Comparison of ENCODE assay signal across 23 cellular contexts in genomic region chr15:84889991-84890669, GRCh38. TPM values are rescaled to one million over a fixed set of nuclear protein-coding genes. Genes with fewer than 3 reads are reported as not detected.
DNase-seq lines count a peak whose midpoint lies in the region; ATAC-seq, FAIRE-seq and TF ChIP-seq lines count a peak whose summit lies in the region.
"Had no signal": no experiment of that assay in that cellular context is flagged by ENCODE, and none has a peak within 500 bp of the region (broad histone marks: within the 10 kb centered on the region; RNA-seq: fewer than 3 reads in every experiment).

No MANE protein-coding gene starts in this region.

- peaks cover 32% of the 10 kb centered on the region; the same call in 1 of the 2 replicates for H3K27me3 ChIP-seq in IMR-90 (ENCODE audit: control insufficient read depth, insufficient read depth, low read length)
- H3K27me3 ChIP-seq in H1 (replicated peaks in 1 of 4; ENCODE audit: control insufficient read depth in 3 of 4, extremely low read depth in 1 of 4, insufficient read depth in 3 of 4, low read length in 3 of 4), result 0 out of 7 replicates have a peak, but pooled peaks cover 0 to 3% (median 0%) of the 10 kb centered on the region in 4 experiments
- no peaks in the 10 kb centered on the region for H3K27me3 ChIP-seq in psoas muscle (ENCODE audit: insufficient read depth in 3 of 3, low read length in 2 of 3)
- H3K27me3 ChIP-seq: BLaER1 had no signal

- H3K4me1 ChIP-seq in IMR-90 (ENCODE audit: control insufficient read depth, insufficient read depth, low read length) (no peaks in the 10 kb centered on the region), H1 (replicated peaks in 1 of 4; ENCODE audit: control insufficient read depth in 3 of 4, insufficient read depth in 4 of 4, low read length in 3 of 4) (peaks cover 0 to 8% (median 1%) of the 10 kb centered on the region in 4 experiments; a peak in 4 of 7 replicates), psoas muscle (no peaks in the 10 kb centered on the region)

- POLR2A ChIA-PET in IMR-90 (lab: Charles Lee; ENCODE audit: unreplicated experiment), result no interaction called here
- POLR2A ChIA-PET in H1 (lab: Charles Lee; ENCODE audit: partially characterized antibody), result no interaction called here

- no peak overlapping the region for H2AFZ ChIP-seq in IMR-90 (replicated peaks; ENCODE audit: low read length, poor library complexity)
- no peak overlapping the region for H2AFZ ChIP-seq in H1 (ENCODE audit: low read length)
- H2AFZ ChIP-seq: PC-9 had no signal

- TF ChIP-seq RAD21 in IMR-90 (IDR thresholded peaks at IDR 0.05; ENCODE audit: low read length), result no peak
- no peak for TF ChIP-seq RAD21 in H1 (IDR thresholded peaks at IDR 0.05 in 1 of 2, conservative IDR thresholded peaks at IDR 0.05 in 1 of 2; ENCODE audit: low read depth in 2 of 2, low read length in 2 of 2)

- TF ChIP-seq CTCF in IMR-90 (conservative IDR thresholded peaks at IDR 0.05; ENCODE audit: low read depth, low read length) (no peak), H1 (IDR thresholded peaks at IDR 0.05; ENCODE audit: control extremely low read depth in 1 of 3, insufficient read depth in 1 of 3, low read depth in 1 of 3, low read length in 3 of 3) (no peak), psoas muscle (IDR thresholded peaks at IDR 0.05) (no peak), GM20000 (IDR thresholded peaks at IDR 0.05; ENCODE audit: extremely low read depth, missing control alignments) (no peak)

- H3K4me2 ChIP-seq in IMR-90 (ENCODE audit: low read depth, low read length) (no peak overlapping the region), H1 (ENCODE audit: insufficient read depth in 1 of 2, low read depth in 2 of 2, low read length in 2 of 2) (no peak overlapping the region)
- H3K4me2 ChIP-seq: BLaER1, PC-9 had no signal

- H4K91ac ChIP-seq in IMR-90 (ENCODE audit: insufficient read depth, low read depth, low read length) (no peak overlapping the region), H1 (replicated peaks; ENCODE audit: insufficient read length, low read length) (peak overlapping the region; percentile 15)

- H3K23ac ChIP-seq in IMR-90 (ENCODE audit: low read depth, low read length) (no peak overlapping the region), H1 (ENCODE audit: insufficient read length) (no peak overlapping the region)

- H3K79me2 ChIP-seq in H1 (ENCODE audit: control insufficient read depth in 1 of 2, insufficient read depth in 2 of 2, low read length in 2 of 2), result no peaks in the 10 kb centered on the region

- H3K18ac ChIP-seq in IMR-90 (ENCODE audit: low read depth, low read length) (no peak overlapping the region), H1 (ENCODE audit: extremely low read depth, low read length) (no peak overlapping the region)

- no peak for ATAC-seq in IMR-90 (ENCODE audit: low read depth)
- no peak for ATAC-seq in GM18870 (IDR thresholded peaks at IDR 0.05; ENCODE audit: unreplicated experiment)
- no peak for ATAC-seq in psoas muscle
- ATAC-seq: GM12878 had no signal

- no peak for TF ChIP-seq EP300 in H1 (IDR thresholded peaks at IDR 0.05; ENCODE audit: borderline replicate concordance in 1 of 2, low read depth in 2 of 2, low read length in 2 of 2)

- no peak overlapping the region for H3K56ac ChIP-seq in IMR-90 (ENCODE audit: extremely low read depth, insufficient read depth, low read length)
- no peak overlapping the region for H3K56ac ChIP-seq in H1 (replicated peaks; ENCODE audit: insufficient read length, low read depth, low read length)

- BruUV-seq in IMR-90 (replicated peaks; lab: Mats Ljungman, UMichigan), result no TSS peak

- WGBS in IMR-90 (ENCODE audit: extremely low coverage in 2 of 2, insufficient read length in 1 of 2), 2 experiments, result 89% methylated on average over 3 of the region's 6 CpGs; no CpG with 5 or more reads in 1 of the 2 experiments
- WGBS in H1 (ENCODE audit: extremely low coverage in 1 of 2, insufficient coverage in 1 of 2, insufficient read length in 1 of 2, insufficient replicate concordance in 2 of 2, low coverage in 1 of 2, low lambda C conversion rate in 2 of 2, missing lambda C conversion rate in 1 of 2), 2 experiments, result 90% methylated on average over 6 of the region's 6 CpGs; no CpG with 5 or more reads in 1 of the 2 experiments
- WGBS in psoas muscle, 3 donors, result 92 to 96% (median 95%) methylated on average over 6 of the region's 6 CpGs

- H3K9me3 ChIP-seq in IMR-90 (ENCODE audit: control insufficient read depth, insufficient read depth, low read length) (no peaks in the 10 kb centered on the region), H1 (ENCODE audit: insufficient read depth in 2 of 2, low read depth in 1 of 2, low read length in 1 of 2) (no peaks in the 10 kb centered on the region), psoas muscle (no peaks in the 10 kb centered on the region)

- H4K5ac ChIP-seq in IMR-90 (ENCODE audit: low read depth, low read length), result no peak overlapping the region
- no peak overlapping the region for H4K5ac ChIP-seq in H1 (ENCODE audit: insufficient read length, low read depth, low read length)

- H3K9ac ChIP-seq in IMR-90 (ENCODE audit: low read depth, low read length) (no peak overlapping the region), H1 (replicated peaks in 1 of 4; ENCODE audit: extremely low read depth in 1 of 4, low read depth in 3 of 4, low read length in 3 of 4) (no peak overlapping the region)
- H3K9ac ChIP-seq: BLaER1 had no signal

- H3K14ac ChIP-seq in IMR-90 (replicated peaks; ENCODE audit: low read depth, low read length) (no peak overlapping the region; the same call in 1 of the 2 replicates), H1 (ENCODE audit: insufficient read length) (no peak overlapping the region)

- intact Hi-C loops in IMR-90 (cut with micrococcal nuclease), result no loop called here
- intact Hi-C loops in psoas muscle (cut with DNase I), result no loop called here

- no peaks in the 10 kb centered on the region for H3K23me2 ChIP-seq in H1 (ENCODE audit: low read depth, low read length)

- no peak for TF ChIP-seq POLR2A in IMR-90 (IDR thresholded peaks at IDR 0.05; ENCODE audit: low read depth, low read length)
- TF ChIP-seq POLR2A in H1 (IDR thresholded peaks at IDR 0.05; ENCODE audit: control extremely low read depth in 1 of 2, low read depth in 2 of 2, low read length in 2 of 2), result no peak

- H2BK12ac ChIP-seq in H1 (ENCODE audit: low read depth, low read length), result 0 out of 2 replicates have a peak overlapping the region, but pooled peaks have one; percentile 39

- no peaks in the 10 kb centered on the region for H3K9me1 ChIP-seq in IMR-90 (ENCODE audit: insufficient read depth, low read length)

- H2BK15ac ChIP-seq in IMR-90 (ENCODE audit: low read depth, low read length) (no peak overlapping the region), H1 (ENCODE audit: low read length) (peak overlapping the region; percentile 40; the same call in 1 of the 2 replicates)

- H3K79me1 ChIP-seq in IMR-90 (ENCODE audit: low read depth in 1 of 2, low read length in 2 of 2), result no peaks in the 10 kb centered on the region
- H3K79me1 ChIP-seq in H1 (ENCODE audit: low read depth, low read length), result no peaks in the 10 kb centered on the region

- H2AK5ac ChIP-seq in IMR-90 (ENCODE audit: low read depth, low read length) (no peak overlapping the region), H1 (ENCODE audit: low read depth, low read length) (no peak overlapping the region)

- H2BK20ac ChIP-seq in IMR-90 (ENCODE audit: low read depth, low read length), result no peak overlapping the region
- no peak overlapping the region for H2BK20ac ChIP-seq in H1 (ENCODE audit: low read length)

- peak overlapping the region; percentile 26 for H2AK9ac ChIP-seq in IMR-90 (replicated peaks; ENCODE audit: low read depth, low read length, poor library complexity)

- CTCF ChIA-PET in IMR-90 (lab: Yijun Ruan, JAX) (no interaction called here), H1 (lab: Charles Lee; ENCODE audit: partially characterized antibody) (interaction anchor here (0.8 to 2.0 kb wide), 4 partner anchors 13 to 116 kb away, joined by 3 to 9 read pairs (median 3); no protein-coding TSS in a partner anchor)

- in situ Hi-C loops in IMR-90 (cut with MboI; ENCODE audit: low sequenced_read_pairs), result no loop called here

- dilution Hi-C loops in IMR-90 (cut with HindIII; ENCODE audit: low sequenced_read_pairs, unreplicated experiment), result no loop called here

- H3K27ac ChIP-seq in IMR-90 (ENCODE audit: insufficient read depth, low read length) (no peak overlapping the region), H1 (ENCODE audit: low read depth, low read length) (no peak overlapping the region), psoas muscle (no peak overlapping the region)
- H3K27ac ChIP-seq: BLaER1, PC-9, RWPE1 had no signal

- no peaks in the 10 kb centered on the region for H4K20me1 ChIP-seq in IMR-90 (ENCODE audit: insufficient read depth, low read length)
- no peaks in the 10 kb centered on the region for H4K20me1 ChIP-seq in H1 (replicated peaks in 1 of 2; ENCODE audit: control insufficient read depth in 1 of 2, insufficient read depth in 2 of 2, low read length in 2 of 2)
- H4K20me1 ChIP-seq: BLaER1 had no signal

- no peak overlapping the region for H4K8ac ChIP-seq in IMR-90 (ENCODE audit: low read depth in 2 of 2, low read length in 2 of 2)
- peak overlapping the region; percentile 84; the same call in 1 of the 2 replicates for H4K8ac ChIP-seq in H1 (ENCODE audit: extremely low read depth, insufficient read depth, low read length)

- H3K4ac ChIP-seq in IMR-90 (ENCODE audit: low read depth, low read length), result no peak overlapping the region
- peak overlapping the region; percentile 49 for H3K4ac ChIP-seq in H1 (replicated peaks; ENCODE audit: insufficient read length, low read depth, low read length)

- peak; percentile 3 for DNase-seq in GDM1 (lab: John Stamatoyannopoulos, UW)
- no peak for DNase-seq in IMR-90
- DNase-seq in SKM-1 (lab: John Stamatoyannopoulos, UW; ENCODE audit: unreplicated experiment), result peak; percentile 60
- DNase-seq in H1 (ENCODE audit: low read depth in 1 of 2, low spot score in 2 of 2), result no peak
- DNase-seq in psoas muscle, result no peak
- no peak for DNase-seq in glomerular visceral epithelial cell (ENCODE audit: extremely low spot score)
- no peak for DNase-seq in GM20000 (ENCODE audit: low spot score)
- DNase-seq: CD4-positive, alpha-beta memory T cell; DMS153; GF-D8; MM.1S; NCI-H1105 treated with DMSO at 0.1 percent for 48 hours; NCI-H1694 treated with DMSO at 0.1 percent for 48 hours; NCI-H510A; NCI-H748 treated with DMSO at 0.1 percent for 48 hours; PC-9; SIG-M5 had no signal

- H2BK5ac ChIP-seq in IMR-90 (ENCODE audit: low read depth, low read length, poor library complexity, severe bottlenecking) (no peak overlapping the region), H1 (ENCODE audit: low read depth, low read length) (peak overlapping the region; percentile 55; the same call in 1 of the 2 replicates)

- H3K36me3 ChIP-seq in IMR-90 (ENCODE audit: control insufficient read depth, insufficient read depth, low read length) (no peaks in the 10 kb centered on the region), H1 (ENCODE audit: control insufficient read depth in 2 of 4, insufficient read depth in 4 of 4, low read length in 3 of 4) (no peaks in the 10 kb centered on the region), psoas muscle (ENCODE audit: insufficient read depth in 1 of 2, low read depth in 1 of 2) (no peaks in the 10 kb centered on the region)
- H3K36me3 ChIP-seq: BLaER1 had no signal

- FAIRE-seq in H1 (lab: Jason Lieb, UNC), result no peak
- FAIRE-seq: GM12878 had no signal

- H2BK120ac ChIP-seq in IMR-90 (ENCODE audit: low read depth, low read length), result no peak overlapping the region
- H2BK120ac ChIP-seq in H1 (replicated peaks; ENCODE audit: low read depth, low read length), result no peak overlapping the region

- H3K4me3 ChIP-seq in IMR-90 (ENCODE audit: insufficient read depth, low read depth, low read length) (no peak overlapping the region), H1 (ENCODE audit: extremely low read depth in 1 of 4, insufficient read depth in 2 of 4, low read depth in 3 of 4, low read length in 4 of 4) (no peak overlapping the region), psoas muscle (no peak overlapping the region)
- H3K4me3 ChIP-seq: BLaER1, GM12878, PC-9 had no signal

RNA-seq across cellular contexts. Expression of gene SLC28A1, which starts 5.7 kb away (rescaled TPM):
- total RNA-seq in IMR-90 (2012; rRNA removed) (not detected in 2 replicates), psoas muscle (1 to 10 TPM in 1 of 4 donors, under 1 TPM in 3; 0.23 to 1.9 (median 0.44) TPM)
- polyA plus RNA-seq in IMR-90 (2012; rRNA removed) (not detected in 2 replicates), H1 (2011; rRNA removed) (0.03 and 0.09 TPM in 2 replicates), psoas muscle (under 1 TPM; 0.13 to 0.34 (median 0.21) TPM)
- 0.01 TPM in 1 of 2 replicates, not detected in the other for polyA plus RNA-seq in IMR-90 (2012; cell fraction: cytosol; rRNA removed)
- not detected in 2 replicates for polyA plus RNA-seq in IMR-90 (2012; cell fraction: nucleus; rRNA removed; ENCODE audit: low replicate concordance)
- total RNA-seq in H1 (2021; fragmentation: NEBNext Ultra II Directional; extraction: Animal tissue kit (Norgen Biotek cat#: 25700)), result not detected in 2 replicates
- 0.05 TPM for polyA plus RNA-seq in H1 (2011; cell fraction: cytosol; rRNA removed)
- 0.23 TPM for polyA plus RNA-seq in H1 (2011; cell fraction: nucleus; rRNA removed)
- polyA plus RNA-seq in H1 (2012, experiment 1 of 2), result 0.07 to 0.11 TPM in 2 of 4 replicates, not detected in the others
- polyA plus RNA-seq in H1 (2012, experiment 2 of 2), result not detected
- not detected for polyA plus RNA-seq in H1 (2013, experiment 1 of 2)
- polyA plus RNA-seq in H1 (2013, experiment 2 of 2), result not detected
- 0.10 TPM in 1 of 2 replicates, not detected in the other for polyA minus RNA-seq in H1 (2011; rRNA and poly(A)+ RNA removed)
- polyA minus RNA-seq in H1 (2011; cell fraction: cytosol; rRNA and poly(A)+ RNA removed), result not detected
- 0.20 TPM for polyA minus RNA-seq in H1 (2011; cell fraction: nucleus; rRNA and poly(A)+ RNA removed)
- total RNA-seq: A673; CD4-positive, alpha-beta memory T cell; Daoy; GM12878 had no signal
- polyA plus RNA-seq: CD4-positive, alpha-beta memory T cell; GM12878 had no signal

Comparison
In these comparisons a context has a peak if more than half of its experiments do, and no peak if none do; other contexts are left out.
1. DNase-seq: peak in GDM1 (single experiment) and SKM-1 (single experiment); none in IMR-90 (single experiment), H1 (0 of 2), psoas muscle (0 of 2), glomerular visceral epithelial cell (single experiment) and GM20000 (single experiment).